ENCODE assay signal across 17 cellular contexts in the genomic region with DNA sequence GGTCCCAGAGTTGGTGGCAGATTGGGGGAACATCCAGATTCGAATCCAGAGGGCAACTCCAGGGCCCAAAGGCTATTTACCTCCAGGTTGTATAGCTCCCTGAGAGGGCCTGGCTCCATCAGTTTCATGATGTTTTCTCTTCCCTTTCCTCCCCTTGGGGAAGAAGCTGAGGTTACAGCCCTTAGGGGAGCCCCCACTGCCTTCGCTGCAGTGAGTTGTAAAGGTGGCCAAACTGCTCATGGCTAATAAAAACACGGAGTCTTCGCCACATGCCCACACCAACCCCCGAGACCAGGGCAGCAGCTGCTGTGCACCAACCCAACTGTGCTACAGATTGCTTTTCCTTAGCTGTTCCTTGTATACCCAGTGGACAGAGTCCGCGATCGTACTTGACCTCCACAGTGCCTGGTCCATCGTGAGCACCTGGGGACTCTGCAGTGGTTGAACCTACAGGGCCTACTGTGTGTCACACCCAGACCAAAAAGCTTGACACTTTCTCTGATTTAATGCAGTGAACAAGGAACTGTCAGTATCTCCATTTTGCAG. TPM values are rescaled to one million over a fixed set of nuclear protein-coding genes. Genes with fewer than 3 reads are reported as not detected.
"Had no signal": no experiment of that assay in that cellular context is flagged by ENCODE, and none has a peak within 500 bp of the region (broad histone marks: within the 10 kb centered on the region; RNA-seq: fewer than 3 reads in every experiment).

No MANE protein-coding gene starts in this region.

- H3K4me2 ChIP-seq: KMS-11, SK-N-SH had no signal

- H3K4me1 ChIP-seq: SJSA1 had no signal

- H3K9me3 ChIP-seq: SJSA1, SK-N-SH had no signal

- DNase-seq: activated CD4-positive, alpha-beta T cell treated with anti-CD3 and anti-CD28 coated beads, Interleukin-2, amount 10 ng/mL, durations not matched to agents 24 days and 14 days; activated CD4-positive, alpha-beta T cell treated with anti-CD3 and anti-CD28 coated beads, Interleukin-2, amount 50 U/mL, for 4 hours; activated CD8-positive, alpha-beta T cell treated with anti-CD3 and anti-CD28 coated beads for 36 hours; activated gamma-delta T cell treated with Interleukin-2 at 50 U/mL for 16 hours; activated naive CD4-positive, alpha-beta T cell treated with anti-CD3 and anti-CD28 coated beads for 36 hours; activated naive CD8-positive, alpha-beta T cell treated with anti-CD3 and anti-CD28 coated beads for 36 hours; activated T-cell treated with anti-CD3 and anti-CD28 coated beads, Interleukin-2, amount 50 U/mL, for 1 hour; activated T-cell treated with anti-CD3 and anti-CD28 coated beads, Interleukin-2, amount 50 U/mL, for 72 hours; amniotic stem cell; brain microvascular endothelial cell; NCI-H146; NCI-H2171; NCI-H526 treated with DMSO at 0.1 percent for 48 hours; SK-N-SH had no signal

- H3K27ac ChIP-seq: brain microvascular endothelial cell, cardiac muscle cell, KMS-11, SJSA1 had no signal

- H3K36me3 ChIP-seq: brain microvascular endothelial cell, cardiac muscle cell, SJSA1 had no signal

- H3K27me3 ChIP-seq: brain microvascular endothelial cell, cardiac muscle cell, SJSA1 had no signal

- H3K9ac ChIP-seq: KMS-11, SK-N-SH had no signal

- H3K4me3 ChIP-seq: cardiac muscle cell, SJSA1 had no signal

RNA-seq across cellular contexts. Expression of gene GALNT16, which starts 20.9 kb away (rescaled TPM):
- total RNA-seq: activated CD4-positive, alpha-beta T cell treated with anti-CD3 and anti-CD28 coated beads, Interleukin-2, amount 10 ng/mL, durations not matched to agents 24 days and 14 days; activated CD8-positive, alpha-beta T cell treated with anti-CD3 and anti-CD28 coated beads for 36 hours had no signal
